8 cellular contexts compared by ENCODE assay signal in the genomic region with DNA sequence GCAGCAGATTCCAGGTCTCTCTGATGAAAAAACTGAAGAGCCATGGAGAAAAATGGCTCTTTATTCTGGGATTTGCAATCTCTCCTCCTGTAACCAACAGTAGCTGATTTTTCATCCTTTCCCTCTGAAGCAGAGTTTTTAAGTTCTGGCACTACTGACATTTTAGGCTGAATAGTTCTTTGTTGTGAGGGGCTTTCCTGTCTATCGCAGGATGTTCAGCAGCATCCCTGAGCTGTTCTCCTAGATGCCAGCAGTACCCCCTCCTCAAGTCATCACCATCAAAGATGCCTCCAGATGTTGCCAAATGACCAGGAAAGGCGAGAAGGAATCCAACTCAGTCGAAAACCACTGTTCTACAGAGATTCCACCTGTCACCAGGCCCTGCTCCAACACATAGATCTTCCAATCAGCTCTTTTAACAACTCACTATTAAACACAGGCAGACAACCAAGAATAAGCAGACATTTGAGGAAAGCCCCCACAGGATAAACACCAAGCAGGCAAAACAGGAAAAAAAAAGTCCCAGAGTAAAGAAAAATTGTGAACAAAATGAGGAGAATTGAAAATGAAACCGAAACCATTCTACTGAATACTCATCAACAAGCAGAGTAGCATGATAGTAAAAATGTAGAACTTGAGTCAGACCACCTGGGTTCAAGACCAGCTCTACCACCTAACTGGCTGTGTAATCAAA.
A peak's percentile ranks its signal among the peaks of the same experiment; 100 is the strongest.
DNase-seq lines count a peak whose midpoint lies in the region; ATAC-seq and TF ChIP-seq lines count a peak whose summit lies in the region.

No MANE protein-coding gene starts in this region.

- H3K4me1 ChIP-seq in right cardiac atrium (ENCODE audit: control insufficient read depth, insufficient read depth, low read length), result no peaks in the 10 kb centered on the region

- no peak for DNase-seq in right cardiac atrium
- DNase-seq in Right ventricle myocardium inferior (ENCODE audit: missing footprints), result no peak
- DNase-seq in MCF 10A (ENCODE audit: unreplicated experiment), result no peak
- DNase-seq in non-pigmented ciliary epithelial cell (ENCODE audit: low read depth), result peak; percentile 5
- no peak for DNase-seq in HuH-7.5 (ENCODE audit: low spot score)
- DNase-seq in type B pancreatic cell (ENCODE audit: extremely low spot score, unreplicated experiment), result no peak
- no peak for DNase-seq in substantia nigra (lab: John Stamatoyannopoulos, UW)

- no TSS peak for BruUV-seq in MCF 10A (replicated peaks; lab: Mats Ljungman, UMichigan)

- H3K27ac Mint-ChIP-seq in IgD-negative memory B cell (peak overlapping the region; percentile 47 to 85 (median 73)), MCF 10A (ENCODE audit: low read depth, unreplicated experiment) (peak overlapping the region; percentile 73), type B pancreatic cell (no peak overlapping the region)

- ATAC-seq in right cardiac atrium (peak in 1 of 2 donors; percentile 34), Right ventricle myocardium inferior (no peak)

- peaks cover 4% of the 10 kb centered on the region for H3K36me3 Mint-ChIP-seq in IgD-negative memory B cell
- H3K36me3 Mint-ChIP-seq in MCF 10A (ENCODE audit: insufficient read depth, unreplicated experiment), result no peaks in the 10 kb centered on the region
- no peaks in the 10 kb centered on the region for H3K36me3 Mint-ChIP-seq in type B pancreatic cell

- H3K4me3 Mint-ChIP-seq in IgD-negative memory B cell, result peak overlapping the region; percentile 52 to 91 (median 76)
- peak overlapping the region; percentile 60 for H3K4me3 Mint-ChIP-seq in MCF 10A (ENCODE audit: unreplicated experiment)
- no peak overlapping the region for H3K4me3 Mint-ChIP-seq in type B pancreatic cell

- H3K27ac ChIP-seq in right cardiac atrium (ENCODE audit: low read length) (no peak overlapping the region), substantia nigra (ENCODE audit: low read depth, low read length, poor library complexity, severe bottlenecking) (no peak overlapping the region)

- intact Hi-C loops in right cardiac atrium (cut with DNase I) (loop anchor here in 1 of 4 donors (5.0 kb wide), 1 partner anchor 436 kb away; no protein-coding TSS in a partner anchor), Right ventricle myocardium inferior (cut with DNase I) (loop anchor here (2.0 kb wide), 1 partner anchor 435 kb away; no protein-coding TSS in a partner anchor), MCF 10A (cut with micrococcal nuclease) (loop anchor here (2.0 to 5.0 kb wide), 3 partner anchors 65 to 521 kb away; no protein-coding TSS in a partner anchor)

- WGBS in right cardiac atrium, result 74% methylated on average over 4 of the region's 4 CpGs

- H3K4me3 ChIP-seq in right cardiac atrium (ENCODE audit: low read length), result peak overlapping the region; percentile 40

- CTCF ChIA-PET in MCF 10A (lab: Yijun Ruan, JAX), result interaction anchor here (0.5 to 2.7 kb wide), 14 partner anchors 10 to 809 kb away, joined by 3 to 11 read pairs (median 3); no protein-coding TSS in a partner anchor

- no peaks in the 10 kb centered on the region for H3K27me3 ChIP-seq in right cardiac atrium (ENCODE audit: control insufficient read depth, insufficient read depth)

- H3K9me3 ChIP-seq in right cardiac atrium (ENCODE audit: control insufficient read depth, low read length), result no peaks in the 10 kb centered on the region

- H3K9me3 Mint-ChIP-seq in IgD-negative memory B cell (no peaks in the 10 kb centered on the region), MCF 10A (ENCODE audit: unreplicated experiment) (no peaks in the 10 kb centered on the region), type B pancreatic cell (no peaks in the 10 kb centered on the region)

- H3K27me3 Mint-ChIP-seq in IgD-negative memory B cell (no peaks in the 10 kb centered on the region), MCF 10A (ENCODE audit: insufficient read depth, unreplicated experiment) (no peaks in the 10 kb centered on the region), type B pancreatic cell (no peaks in the 10 kb centered on the region)

- peaks cover 11 to 18% (median 16%) of the 10 kb centered on the region in 3 donors for H3K4me1 Mint-ChIP-seq in IgD-negative memory B cell
- H3K4me1 Mint-ChIP-seq in MCF 10A (ENCODE audit: insufficient read depth, unreplicated experiment), result peaks cover 17% of the 10 kb centered on the region
- H3K4me1 Mint-ChIP-seq in type B pancreatic cell (ENCODE audit: unreplicated experiment), result no peaks in the 10 kb centered on the region

- POLR2A ChIA-PET in MCF 10A (lab: Yijun Ruan, JAX), result interaction anchor here (1.0 to 1.3 kb wide), 2 partner anchors 436 to 743 kb away, joined by 3 to 4 read pairs; no protein-coding TSS in a partner anchor

- TF ChIP-seq CTCF in MCF 10A (IDR thresholded peaks at IDR 0.05; ENCODE audit: unreplicated experiment) (no peak), type B pancreatic cell (conservative IDR thresholded peaks at IDR 0.05) (no peak)
